23 cellular contexts compared by ENCODE assay signal in genomic region chr20:16189371-16189770, GRCh38.
"Had no signal": no experiment of that assay in that cellular context is flagged by ENCODE, and none has a peak within 500 bp of the region (broad histone marks: within the 10 kb centered on the region; RNA-seq: fewer than 3 reads in every experiment).

No MANE protein-coding gene starts in this region.

- H3K9me3 Mint-ChIP-seq: type B pancreatic cell had no signal

- H3K9me3 ChIP-seq: gastrocnemius medialis, ovary, right atrium auricular region, testis, tibial artery had no signal

- H3K4me1 ChIP-seq: gastrocnemius medialis, right atrium auricular region, tibial artery had no signal

- H3K27me3 ChIP-seq: gastrocnemius medialis, ovary, right atrium auricular region, testis, tibial artery had no signal

- H3K4me1 Mint-ChIP-seq: naive thymus-derived CD4-positive, alpha-beta T cell; nephron; stimulated activated effector memory CD8-positive, alpha-beta T cell treated with anti-CD3 and anti-CD28 coated beads, Interleukin-12 subunit alpha, Interleukin-12 subunit beta, amount 100 ng/mL, for 72 hours had no signal

- H3K36me3 ChIP-seq: gastrocnemius medialis, ovary, right atrium auricular region, tibial artery had no signal

- ATAC-seq: effector memory CD8-positive, alpha-beta T cell; gastrocnemius medialis; left lobe of liver; sciatic nerve had no signal

- H3K27me3 Mint-ChIP-seq: effector memory CD8-positive, alpha-beta T cell had no signal

- H3K4me3 Mint-ChIP-seq: effector memory CD8-positive, alpha-beta T cell; naive thymus-derived CD4-positive, alpha-beta T cell; nephron; stimulated activated effector memory CD8-positive, alpha-beta T cell treated with anti-CD3 and anti-CD28 coated beads, Interleukin-12 subunit alpha, Interleukin-12 subunit beta, amount 100 ng/mL, for 72 hours; type B pancreatic cell had no signal

- DNase-seq: cerebellar nuclear complex; cortex of kidney; effector memory CD8-positive, alpha-beta T cell; gastrocnemius medialis; head of caudate nucleus; mesenchymal stem cell; midbrain; naive thymus-derived CD4-positive, alpha-beta T cell; occipital lobe; ovary; posterior cingulate gyrus; stimulated activated CD4-positive, alpha-beta T cell treated with anti-CD3 and anti-CD28 coated beads, Interleukin-2, amount 100 ng/mL, for 24 hours; stimulated activated CD4-positive, alpha-beta T cell treated with anti-CD3 and anti-CD28 coated beads, Interleukin-4, amount 100 ng/mL, for 24 hours; stimulated activated naive CD4-positive, alpha-beta T cell treated with Interleukin-2 at 50 U/mL for 16 hours; substantia nigra; testis; tibial artery had no signal

- H3K36me3 Mint-ChIP-seq: naive thymus-derived CD4-positive, alpha-beta T cell; stimulated activated effector memory CD8-positive, alpha-beta T cell treated with anti-CD3 and anti-CD28 coated beads, Interleukin-12 subunit alpha, Interleukin-12 subunit beta, amount 100 ng/mL, for 72 hours; type B pancreatic cell had no signal

- H3K4me3 ChIP-seq: gastrocnemius medialis, ovary, right atrium auricular region, testis, tibial artery had no signal

- H3K27ac ChIP-seq: gastrocnemius medialis, ovary, right atrium auricular region, testis, tibial artery had no signal

- H3K27ac Mint-ChIP-seq: effector memory CD8-positive, alpha-beta T cell; naive thymus-derived CD4-positive, alpha-beta T cell; nephron; stimulated activated effector memory CD8-positive, alpha-beta T cell treated with anti-CD3 and anti-CD28 coated beads, Interleukin-12 subunit alpha, Interleukin-12 subunit beta, amount 100 ng/mL, for 72 hours; type B pancreatic cell had no signal
